24 cellular contexts compared by ENCODE assay signal in genomic region chr2:60445684-60446184, GRCh38.
DNase-seq lines count a peak whose midpoint lies in the region; ATAC-seq, FAIRE-seq and TF ChIP-seq lines count a peak whose summit lies in the region.
"Had no signal": no experiment of that assay in that cellular context is flagged by ENCODE, and none has a peak within 500 bp of the region (broad histone marks: within the 10 kb centered on the region; RNA-seq: fewer than 3 reads in every experiment).

No MANE protein-coding gene starts in this region.

- 0 out of 2 replicates have a peak overlapping the region, but pooled peaks have one; percentile 5 for H3K4me2 ChIP-seq in KMS-11
- H3K4me2 ChIP-seq in SU-DHL-6 (ENCODE audit: low read depth, low read length, poor library complexity, severe bottlenecking): peak overlapping the region; percentile 58

- H3K9me3 ChIP-seq in SU-DHL-6 (ENCODE audit: insufficient read depth, low read length): no peaks in the 10 kb centered on the region
- no peaks in the 10 kb centered on the region for H3K9me3 ChIP-seq in small intestine (ENCODE audit: control insufficient read depth, low read depth)
- no peaks in the 10 kb centered on the region for H3K9me3 ChIP-seq in right cardiac atrium (ENCODE audit: control insufficient read depth, low read length)
- H3K9me3 ChIP-seq: esophagus muscularis mucosa, stomach, transverse colon had no signal

- H3K27ac ChIP-seq in KMS-11 (no peak overlapping the region), SU-DHL-6 (ENCODE audit: low read depth, low read length) (peak overlapping the region; percentile 94), small intestine (ENCODE audit: low read depth in 1 of 2, low read length in 1 of 2) (no peak overlapping the region), right cardiac atrium (ENCODE audit: low read length) (no peak overlapping the region)
- H3K27ac ChIP-seq: esophagus muscularis mucosa, HL-60, stomach, transverse colon had no signal

- 52 to 59% (median 52%) methylated on average over 8 of the region's 8 CpGs for WGBS in small intestine, 3 donors
- 48% methylated on average over 8 of the region's 8 CpGs for WGBS in right cardiac atrium

- DNase-seq in NCI-H1694 treated with DMSO at 0.1 percent for 48 hours (lab: John Stamatoyannopoulos, UW) (peak; percentile 31), NCI-H1694 (lab: John Stamatoyannopoulos, UW) (no peak), small intestine (peak; percentile 38), right cardiac atrium (no peak), medulla oblongata (ENCODE audit: extremely low spot score) (no peak)
- DNase-seq: 8988T; activated CD4-positive, alpha-beta T cell treated with anti-CD3 and anti-CD28 coated beads, Interleukin-2, amount 50 U/mL, for 4 hours; activated CD8-positive, alpha-beta memory T cell treated with anti-CD3 and anti-CD28 coated beads, Interleukin-2, amount 50 U/mL, for 48 hours; effector memory CD4-positive, alpha-beta T cell; H7; mammary epithelial cell; NCI-H1417 treated with DMSO at 0.1 percent for 48 hours; NCI-H2227 treated with DMSO at 0.1 percent for 48 hours; NK-92 treated with Interleukin-12 subunit alpha and Interleukin-12 subunit beta, amount 100 ng/mL, for 24 hours; stimulated activated CD4-positive, alpha-beta T cell treated with anti-CD3 and anti-CD28 coated beads, Interleukin-12 subunit alpha, Interleukin-12 subunit beta, amount 100 ng/mL, for 4 hours; stomach; transverse colon had no signal

- H3K9ac ChIP-seq in KMS-11: no peak overlapping the region
- H3K9ac ChIP-seq in SU-DHL-6 (ENCODE audit: low read length): peak overlapping the region; percentile 54

- H3K4me3 ChIP-seq in KMS-11 (IDR thresholded peaks at IDR 0.05; ENCODE audit: insufficient read depth, low read depth, low read length) (no peak overlapping the region), SU-DHL-6 (ENCODE audit: insufficient read depth, low read length, poor library complexity, severe bottlenecking) (no peak overlapping the region), small intestine (ENCODE audit: low read depth in 1 of 2, low read length in 2 of 2) (no peak overlapping the region), right cardiac atrium (ENCODE audit: low read length) (no peak overlapping the region)
- H3K4me3 ChIP-seq: esophagus muscularis mucosa, stomach, transverse colon had no signal

- H3F3A ChIP-seq in SU-DHL-6 (ENCODE audit: insufficient read depth): peaks cover 38% of the 10 kb centered on the region

- TF ChIP-seq CTCF in KMS-11 (conservative IDR thresholded peaks at IDR 0.05; ENCODE audit: low read depth, low read length) (no peak), SU-DHL-6 (IDR thresholded peaks at IDR 0.05; ENCODE audit: insufficient read depth, low read length, poor library complexity, severe bottlenecking) (no peak)

- H3K79me2 ChIP-seq in KMS-11 (ENCODE audit: insufficient read depth, low read depth) (no peaks in the 10 kb centered on the region), SU-DHL-6 (ENCODE audit: insufficient read depth, low read length) (no peaks in the 10 kb centered on the region)

- no peaks in the 10 kb centered on the region; the same call in 1 of the 2 replicates for H3K36me3 ChIP-seq in KMS-11 (ENCODE audit: insufficient read depth)
- no peaks in the 10 kb centered on the region for H3K36me3 ChIP-seq in SU-DHL-6 (ENCODE audit: low read length)
- no peaks in the 10 kb centered on the region for H3K36me3 ChIP-seq in small intestine (ENCODE audit: control insufficient read depth in 2 of 2, insufficient read depth in 2 of 2, low read length in 2 of 2)
- H3K36me3 ChIP-seq: esophagus muscularis mucosa, stomach, transverse colon had no signal

- no peaks in the 10 kb centered on the region for H3K9me2 ChIP-seq in SU-DHL-6 (replicated peaks; ENCODE audit: insufficient read depth, low read length)

- H3K27me3 ChIP-seq in KMS-11 (ENCODE audit: insufficient read depth, low read depth) (no peaks in the 10 kb centered on the region), SU-DHL-6 (ENCODE audit: low read length) (no peaks in the 10 kb centered on the region), small intestine (ENCODE audit: control insufficient read depth in 2 of 2, insufficient read depth in 2 of 2, low read length in 2 of 2) (peaks cover 0 to 4% of the 10 kb centered on the region in 2 donors), right cardiac atrium (ENCODE audit: control insufficient read depth, insufficient read depth) (no peaks in the 10 kb centered on the region)
- H3K27me3 ChIP-seq: esophagus muscularis mucosa, stomach, transverse colon had no signal

- H3K4me1 ChIP-seq in KMS-11 (ENCODE audit: low read depth, poor library complexity, severe bottlenecking): peaks cover 25% of the 10 kb centered on the region
- H3K4me1 ChIP-seq in small intestine (ENCODE audit: control insufficient read depth in 2 of 2, insufficient read depth in 1 of 2, low read depth in 1 of 2, low read length in 1 of 2): peaks cover 0 to 1% of the 10 kb centered on the region in 2 donors
- H3K4me1 ChIP-seq in right cardiac atrium (ENCODE audit: control insufficient read depth, insufficient read depth, low read length): no peaks in the 10 kb centered on the region
- H3K4me1 ChIP-seq: esophagus muscularis mucosa, stomach, transverse colon had no signal

- H2AFZ ChIP-seq in KMS-11 (ENCODE audit: low read depth): no peak overlapping the region
- H2AFZ ChIP-seq in SU-DHL-6 (ENCODE audit: low read depth, low read length, severe bottlenecking): no peak overlapping the region

- H4K20me1 ChIP-seq in KMS-11 (ENCODE audit: insufficient read depth) (no peaks in the 10 kb centered on the region), SU-DHL-6 (ENCODE audit: low read depth, low read length) (no peaks in the 10 kb centered on the region)

- FAIRE-seq in small intestine (lab: Jason Lieb, UNC): no peak
- FAIRE-seq: colon, HepG2 had no signal

- ATAC-seq in right cardiac atrium (no peak), HG02840 (IDR thresholded peaks at IDR 0.05; ENCODE audit: low FRiP score, unreplicated experiment) (no peak)
- ATAC-seq: HepG2 had no signal

- intact Hi-C loops in right cardiac atrium (cut with DNase I): no loop called here

Comparison
In these comparisons a context has a peak if more than half of its experiments do, and no peak if none do; other contexts are left out.
1. DNase-seq: peak in NCI-H1694 treated with DMSO at 0.1 percent for 48 hours (single experiment) and small intestine (single experiment); none in NCI-H1694 (single experiment), right cardiac atrium (0 of 3) and medulla oblongata (single experiment).